In the genomic region with DNA sequence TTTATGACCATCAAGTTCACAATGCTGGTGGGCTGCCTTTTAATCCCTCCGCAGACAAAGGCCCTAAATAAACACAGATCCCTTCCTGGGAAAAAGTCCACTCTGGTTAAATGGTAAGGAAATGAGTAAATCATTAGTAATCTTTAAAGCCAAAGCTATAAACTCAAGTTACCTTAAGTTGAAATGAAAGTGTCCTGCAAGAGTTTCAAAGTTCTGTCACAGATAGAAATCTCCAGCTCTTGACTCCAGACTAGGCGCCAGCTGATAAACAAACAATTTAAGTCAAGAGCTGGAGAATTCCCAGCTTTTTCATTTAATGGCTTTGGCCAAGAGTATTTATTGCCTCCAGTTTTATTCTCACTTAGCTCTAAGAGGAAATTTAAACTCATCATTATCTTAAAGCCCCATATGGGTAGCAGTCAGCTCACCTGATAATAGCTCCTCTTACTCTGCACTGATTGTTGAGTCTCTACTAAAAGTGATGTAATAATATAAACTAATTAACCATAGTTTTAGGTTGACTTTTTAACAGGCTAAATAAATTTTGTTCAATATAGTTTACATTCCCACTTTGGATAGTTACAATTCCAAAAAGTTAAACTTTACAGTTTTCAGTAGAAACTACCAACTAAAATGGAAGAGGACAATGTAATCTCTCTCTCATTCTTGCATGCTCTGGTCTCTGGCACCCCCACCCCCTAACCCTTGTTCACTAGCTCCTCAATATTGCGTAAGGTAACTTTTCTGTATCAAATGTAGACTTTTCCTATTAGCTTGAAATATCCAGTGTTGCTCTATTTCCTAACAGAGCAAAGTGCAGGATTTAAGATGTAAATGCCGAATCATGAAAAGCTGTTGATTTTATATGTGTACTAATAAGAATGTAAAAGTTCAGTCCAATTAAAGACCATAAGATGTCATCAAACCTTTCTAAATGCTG, we compare ENCODE assay signal across 10 cellular contexts. TPM values are rescaled to one million over a fixed set of nuclear protein-coding genes. Genes with fewer than 3 reads are reported as not detected.
DNase-seq lines count a peak whose midpoint lies in the region; ATAC-seq, FAIRE-seq and TF ChIP-seq lines count a peak whose summit lies in the region.
"Had no signal": no experiment of that assay in that cellular context is flagged by ENCODE, and none has a peak within 500 bp of the region (broad histone marks: within the 10 kb centered on the region; RNA-seq: fewer than 3 reads in every experiment).

No MANE protein-coding gene starts in this region.

- H3K14ac ChIP-seq in H9 (ENCODE audit: insufficient read depth, low read length) = no peak overlapping the region

- no peak overlapping the region for H3K18ac ChIP-seq in H9 (ENCODE audit: insufficient read length, low read depth, low read length)

- peak; percentile 87 for FAIRE-seq in small intestine (lab: Jason Lieb, UNC)

- H3K4ac ChIP-seq in H9 (ENCODE audit: low read depth, low read length) = no peak overlapping the region

- H2BK12ac ChIP-seq in H9 (ENCODE audit: insufficient read length, low read depth, low read length) = no peak overlapping the region

- H3T11ph ChIP-seq in H9 (ENCODE audit: low read length) = no peak overlapping the region

- no peak overlapping the region for H3K27ac ChIP-seq in H9 (ENCODE audit: insufficient read length, low read depth, low read length)
- peak overlapping the region in 1 of 2 donors; percentile 20 for H3K27ac ChIP-seq in small intestine (ENCODE audit: low read depth in 1 of 2, low read length in 1 of 2)
- H3K27ac ChIP-seq: right atrium auricular region had no signal

- peaks cover 46 to 52% of the 10 kb centered on the region in 2 experiments for H3K4me1 Mint-ChIP-seq in H9
- H3K4me1 Mint-ChIP-seq: stimulated activated effector memory CD8-positive, alpha-beta T cell treated with anti-CD3 and anti-CD28 coated beads, Interleukin-12 subunit alpha, Interleukin-12 subunit beta, amount 100 ng/mL, for 72 hours had no signal

- H4K8ac ChIP-seq in H9 (replicated peaks; ENCODE audit: insufficient read length, low read depth, low read length) = no peak overlapping the region

- H3K9me3 ChIP-seq in H9 (ENCODE audit: control insufficient read depth, low read depth, low read length) = no peaks in the 10 kb centered on the region
- no peaks in the 10 kb centered on the region for H3K9me3 ChIP-seq in small intestine (ENCODE audit: control insufficient read depth, low read depth)
- H3K9me3 ChIP-seq: right atrium auricular region had no signal

- no peak for ATAC-seq in GM18502 (IDR thresholded peaks at IDR 0.05; ENCODE audit: poor library complexity, unreplicated experiment)
- ATAC-seq: stimulated activated effector memory CD8-positive, alpha-beta T cell treated with anti-CD3 and anti-CD28 coated beads, Interleukin-12 subunit alpha, Interleukin-12 subunit beta, amount 100 ng/mL, for 72 hours had no signal

- H4K20me1 ChIP-seq in H9 (ENCODE audit: control insufficient read depth, insufficient read depth, insufficient read length) = no peaks in the 10 kb centered on the region

- H3K4me3 ChIP-seq in small intestine (ENCODE audit: low read depth in 1 of 2, low read length in 2 of 2) = no peak overlapping the region
- H3K4me3 ChIP-seq: right atrium auricular region had no signal

- no peak for TF ChIP-seq CTCF in H9 (conservative IDR thresholded peaks at IDR 0.05)

- H4K5ac ChIP-seq in H9 (ENCODE audit: insufficient read length, low read depth, low read length) = no peak overlapping the region

- H2BK120ac ChIP-seq in H9 (ENCODE audit: low read depth, low read length, poor library complexity, severe bottlenecking) = no peak overlapping the region

- H3K9me3 Mint-ChIP-seq in H9 = no peaks in the 10 kb centered on the region
- H3K9me3 Mint-ChIP-seq: stimulated activated effector memory CD8-positive, alpha-beta T cell treated with anti-CD3 and anti-CD28 coated beads, Interleukin-12 subunit alpha, Interleukin-12 subunit beta, amount 100 ng/mL, for 72 hours had no signal

- WGBS in H9 (ENCODE audit: extremely low coverage, insufficient read length, low lambda C conversion rate) = no CpG with 5 or more reads among the region's 4 CpGs
- WGBS in small intestine, 3 donors = 39 to 64% (median 54%) methylated on average over 4 of the region's 4 CpGs

- DNase-seq in H9 (no peak), NCI-H748 (lab: John Stamatoyannopoulos, UW; ENCODE audit: unreplicated experiment) (peak; percentile 70), fibroblast of peridontal ligament (ENCODE audit: extremely low read depth) (peak; percentile 29), small intestine (peak; percentile 81), middle frontal gyrus (ENCODE audit: extremely low spot score, low spot score) (no peak)
- DNase-seq in central memory CD4-positive, alpha-beta T cell = no peak
- DNase-seq: activated CD8-positive, alpha-beta memory T cell treated with anti-CD3 and anti-CD28 coated beads for 24 hours had no signal

- no peak overlapping the region for H2BK15ac ChIP-seq in H9 (ENCODE audit: low read depth, low read length)

- no peaks in the 10 kb centered on the region for H3K36me3 Mint-ChIP-seq in H9 (ENCODE audit: insufficient read depth in 1 of 3, low read depth in 3 of 3)
- H3K36me3 Mint-ChIP-seq: stimulated activated effector memory CD8-positive, alpha-beta T cell treated with anti-CD3 and anti-CD28 coated beads, Interleukin-12 subunit alpha, Interleukin-12 subunit beta, amount 100 ng/mL, for 72 hours had no signal

- H3K4me2 ChIP-seq in H9 (ENCODE audit: insufficient read depth, insufficient read length, low read length) = no peak overlapping the region

- no peaks in the 10 kb centered on the region for H3K79me1 ChIP-seq in H9 (ENCODE audit: insufficient read depth, low read depth, low read length, poor library complexity, severe bottlenecking)

- H3K23ac ChIP-seq in H9 (ENCODE audit: insufficient read length, low read depth, low read length) = no peak overlapping the region

- no peak overlapping the region for H3K56ac ChIP-seq in H9 (ENCODE audit: insufficient read length, low read depth, low read length)

- no peak overlapping the region for H3K4me3 Mint-ChIP-seq in H9
- H3K4me3 Mint-ChIP-seq: stimulated activated effector memory CD8-positive, alpha-beta T cell treated with anti-CD3 and anti-CD28 coated beads, Interleukin-12 subunit alpha, Interleukin-12 subunit beta, amount 100 ng/mL, for 72 hours had no signal

- H3K27ac Mint-ChIP-seq in H9 = peak overlapping the region; percentile 36 to 79 (median 59); a peak in 3 of 7 replicates
- H3K27ac Mint-ChIP-seq: stimulated activated effector memory CD8-positive, alpha-beta T cell treated with anti-CD3 and anti-CD28 coated beads, Interleukin-12 subunit alpha, Interleukin-12 subunit beta, amount 100 ng/mL, for 72 hours had no signal

- H3K27me3 Mint-ChIP-seq in H9 (ENCODE audit: low read depth) = no peaks in the 10 kb centered on the region

- H3K23me2 ChIP-seq in H9 (ENCODE audit: insufficient read length, low read depth, low read length, poor library complexity, severe bottlenecking) = no peaks in the 10 kb centered on the region

- no peaks in the 10 kb centered on the region for H3K27me3 ChIP-seq in H9 (ENCODE audit: insufficient read depth, low read length)
- H3K27me3 ChIP-seq in small intestine (ENCODE audit: control insufficient read depth in 2 of 2, insufficient read depth in 2 of 2, low read length in 2 of 2) = no peaks in the 10 kb centered on the region
- H3K27me3 ChIP-seq: right atrium auricular region had no signal

- H3K9ac ChIP-seq in H9 (ENCODE audit: extremely low read depth, insufficient read length, low read length) = no peak overlapping the region

- no peak overlapping the region for H2BK20ac ChIP-seq in H9 (ENCODE audit: low read depth, low read length, poor library complexity, severe bottlenecking)

- H4K91ac ChIP-seq in H9 (ENCODE audit: insufficient read length, low read depth, low read length) = no peak overlapping the region

- H2BK5ac ChIP-seq in H9 (ENCODE audit: insufficient read length, low read length) = no peak overlapping the region

- no peaks in the 10 kb centered on the region for H3K4me1 ChIP-seq in H9 (ENCODE audit: insufficient read depth, low read length)
- H3K4me1 ChIP-seq in small intestine (ENCODE audit: control insufficient read depth in 2 of 2, insufficient read depth in 1 of 2, low read depth in 1 of 2, low read length in 1 of 2) = peaks cover 0 to 2% of the 10 kb centered on the region in 2 donors
- H3K4me1 ChIP-seq: right atrium auricular region had no signal

- no peaks in the 10 kb centered on the region for H3K36me3 ChIP-seq in small intestine (ENCODE audit: control insufficient read depth in 2 of 2, insufficient read depth in 2 of 2, low read length in 2 of 2)
- H3K36me3 ChIP-seq: right atrium auricular region had no signal

- H2AK5ac ChIP-seq in H9 (ENCODE audit: insufficient read length, low read length) = no peak overlapping the region

- no peak overlapping the region for H2AFZ ChIP-seq in H9 (ENCODE audit: low read length)

- H3K79me2 ChIP-seq in H9 (ENCODE audit: insufficient read depth, low read length) = no peaks in the 10 kb centered on the region

RNA-seq across cellular contexts. Expression of a gene that starts 56.1 kb away (rescaled TPM):
- total RNA-seq in H9 (2021) = 20.8 and 23.2 TPM in 2 replicates
- polyA plus RNA-seq in small intestine = 10 to 100 TPM; 30.5 to 50.8 (median 44.9) TPM

Comparison
In these comparisons a context has a peak if more than half of its experiments do, and no peak if none do; other contexts are left out.
1. DNase-seq: peak in NCI-H748 (single experiment), fibroblast of peridontal ligament (single experiment) and small intestine (single experiment); none in H9 (single experiment), central memory CD4-positive, alpha-beta T cell (single experiment) and middle frontal gyrus (single experiment).